Comparison of ENCODE assay signal across 22 cellular contexts in genomic region chr17:17817552-17817947, GRCh38. TPM values are rescaled to one million over a fixed set of nuclear protein-coding genes. Genes with fewer than 3 reads are reported as not detected.
DNase-seq lines count a peak whose midpoint lies in the region; ATAC-seq, FAIRE-seq and TF ChIP-seq lines count a peak whose summit lies in the region.
"Had no signal": no experiment of that assay in that cellular context is flagged by ENCODE, and none has a peak within 500 bp of the region (broad histone marks: within the 10 kb centered on the region; RNA-seq: fewer than 3 reads in every experiment).

No MANE protein-coding gene starts in this region.

- intact Hi-C loops in left ventricle myocardium inferior (cut with micrococcal nuclease) (no loop called here), Right ventricle myocardium inferior (cut with DNase I) (loop anchor here (5.0 kb wide), 1 partner anchor 215 kb away; no protein-coding TSS in a partner anchor), prostate gland (cut with DNase I) (loop anchor here (5.0 to 10.0 kb wide), 2 partner anchors 100 to 217 kb away; partner anchors contain the start of genes ATPAF2 and GID4), vagina (cut with DNase I) (loop anchor here (10.0 kb wide), 1 partner anchor 107 kb away; no protein-coding TSS in a partner anchor)

- H3K4me3 ChIP-seq in left ventricle myocardium inferior (no peak overlapping the region), prostate gland (no peak overlapping the region), vagina (no peak overlapping the region)
- H3K4me3 ChIP-seq: BLaER1 treated with 17β-estradiol and CSF1 and Interleukin-3, amounts not matched to agents 10 nM and 100 nM; esophagus muscularis mucosa; smooth muscle cell; uterus had no signal

- no peaks in the 10 kb centered on the region for H3K9me3 Mint-ChIP-seq in central memory CD8-positive, alpha-beta T cell
- H3K9me3 Mint-ChIP-seq: nephron; stimulated activated naive CD8-positive, alpha-beta T cell treated with anti-CD3 and anti-CD28 coated beads, Interleukin-15, Interleukin-2, amounts not matched to agents 100 ng/mL and 50 ng/mL, for 24 hours had no signal

- TF ChIP-seq POLR2A in prostate gland (IDR thresholded peaks at IDR 0.05) (no peak), vagina (IDR thresholded peaks at IDR 0.05) (no peak)

- H3K36me3 ChIP-seq in left ventricle myocardium inferior (peaks cover 71% of the 10 kb centered on the region), prostate gland (peaks cover 3 to 19% of the 10 kb centered on the region in 2 donors), vagina (peaks cover 0 to 62% of the 10 kb centered on the region in 2 donors)
- H3K36me3 ChIP-seq: uterus had no signal

- H3K4me3 Mint-ChIP-seq in central memory CD8-positive, alpha-beta T cell, result no peak overlapping the region
- H3K4me3 Mint-ChIP-seq: nephron; stimulated activated naive CD8-positive, alpha-beta T cell treated with anti-CD3 and anti-CD28 coated beads, Interleukin-15, Interleukin-2, amounts not matched to agents 100 ng/mL and 50 ng/mL, for 24 hours had no signal

- no peaks in the 10 kb centered on the region for H3K27me3 Mint-ChIP-seq in central memory CD8-positive, alpha-beta T cell
- H3K27me3 Mint-ChIP-seq: stimulated activated naive CD8-positive, alpha-beta T cell treated with anti-CD3 and anti-CD28 coated beads, Interleukin-15, Interleukin-2, amounts not matched to agents 100 ng/mL and 50 ng/mL, for 24 hours had no signal

- ATAC-seq in Right ventricle myocardium inferior, result no peak
- no peak for ATAC-seq in central memory CD8-positive, alpha-beta T cell (replicated peaks; ENCODE audit: extremely low read depth, poor library complexity, severe bottlenecking)

- DNase-seq in left ventricle myocardium inferior, result no peak
- DNase-seq in Right ventricle myocardium inferior (ENCODE audit: missing footprints), result no peak
- DNase-seq in central memory CD8-positive, alpha-beta T cell (ENCODE audit: low spot score in 2 of 2), result no peak
- no peak for DNase-seq in prostate gland (ENCODE audit: low spot score)
- DNase-seq in vagina (ENCODE audit: extremely low spot score in 2 of 2), result no peak
- no peak for DNase-seq in AG08396 (ENCODE audit: low spot score)
- no peak for DNase-seq in inferior parietal cortex (ENCODE audit: extremely low spot score)
- no peak for DNase-seq in HTR-8/SVneo (ENCODE audit: insufficient read length, low spot score)
- DNase-seq: activated CD4-positive, alpha-beta T cell treated with anti-CD3 and anti-CD28 coated beads, Interleukin-2, amount 50 U/mL, for 48 hours; activated T-cell treated with anti-CD3 and anti-CD28 coated beads for 4 hours; Calu3; effector CD4-positive, alpha-beta T cell; kidney glomerular epithelial cell; NCI-H774; OCI-M1; stimulated activated CD4-positive, alpha-beta T cell treated with anti-CD3 and anti-CD28 coated beads, Interleukin-4, amount 100 ng/mL, for 1 hour had no signal

- H3K27ac Mint-ChIP-seq in central memory CD8-positive, alpha-beta T cell (ENCODE audit: low read depth), result peak overlapping the region; percentile 38
- H3K27ac Mint-ChIP-seq: nephron; stimulated activated naive CD8-positive, alpha-beta T cell treated with anti-CD3 and anti-CD28 coated beads, Interleukin-15, Interleukin-2, amounts not matched to agents 100 ng/mL and 50 ng/mL, for 24 hours had no signal

- H3K4me1 ChIP-seq in left ventricle myocardium inferior (peaks cover 97% of the 10 kb centered on the region), prostate gland (replicated peaks) (peaks cover 50% of the 10 kb centered on the region), vagina (peaks cover 77% of the 10 kb centered on the region)

- peak overlapping the region; percentile 45 for H3K27ac ChIP-seq in left ventricle myocardium inferior (replicated peaks)
- peak overlapping the region; percentile 66 to 94 for H3K27ac ChIP-seq in prostate gland
- H3K27ac ChIP-seq in vagina, result peak overlapping the region; percentile 15
- H3K27ac ChIP-seq: uterus had no signal

- TF ChIP-seq CTCF in left ventricle myocardium inferior (IDR thresholded peaks at IDR 0.05; ENCODE audit: borderline replicate concordance) (no peak), prostate gland (IDR thresholded peaks at IDR 0.05) (no peak), vagina (IDR thresholded peaks at IDR 0.05) (no peak)

- no peaks in the 10 kb centered on the region for H3K9me3 ChIP-seq in left ventricle myocardium inferior (replicated peaks)
- H3K9me3 ChIP-seq in prostate gland, result no peaks in the 10 kb centered on the region
- H3K9me3 ChIP-seq in vagina, result no peaks in the 10 kb centered on the region
- H3K9me3 ChIP-seq: BLaER1 treated with 17β-estradiol and CSF1 and Interleukin-3, amounts not matched to agents 10 nM and 100 nM; esophagus muscularis mucosa; uterus had no signal

- H3K36me3 Mint-ChIP-seq in central memory CD8-positive, alpha-beta T cell (ENCODE audit: insufficient read depth), result peaks cover 40% of the 10 kb centered on the region

- 84% methylated on average over 10 of the region's 10 CpGs for WGBS in prostate gland

- H3K27me3 ChIP-seq in left ventricle myocardium inferior (ENCODE audit: low read depth) (no peaks in the 10 kb centered on the region), prostate gland (replicated peaks; ENCODE audit: insufficient read depth) (no peaks in the 10 kb centered on the region), vagina (no peaks in the 10 kb centered on the region)
- H3K27me3 ChIP-seq: BLaER1 treated with 17β-estradiol and CSF1 and Interleukin-3, amounts not matched to agents 10 nM and 100 nM; esophagus muscularis mucosa; uterus had no signal

- peaks cover 19% of the 10 kb centered on the region for H3K4me1 Mint-ChIP-seq in central memory CD8-positive, alpha-beta T cell
- H3K4me1 Mint-ChIP-seq: nephron had no signal

- FAIRE-seq in HTR-8/SVneo (lab: Jason Lieb, UNC), result no peak

RNA-seq across cellular contexts. Expression of gene SREBF1, which starts 19.2 kb away (rescaled TPM):
- total RNA-seq in left ventricle myocardium inferior (10.2 TPM), Right ventricle myocardium inferior (18.9 TPM), prostate gland (100 to 1,000 TPM; 134 to 299 TPM), vagina (84.0 TPM)

Comparison
In these comparisons a context has a peak if more than half of its experiments do, and no peak if none do; other contexts are left out.
1. H3K27ac ChIP-seq: peak in every context shown above with its lines; median percentile 80 in prostate gland; 45 in left ventricle myocardium inferior; 15 in vagina.